ENCODE assay signal across 1 cellular context in the genomic region with DNA sequence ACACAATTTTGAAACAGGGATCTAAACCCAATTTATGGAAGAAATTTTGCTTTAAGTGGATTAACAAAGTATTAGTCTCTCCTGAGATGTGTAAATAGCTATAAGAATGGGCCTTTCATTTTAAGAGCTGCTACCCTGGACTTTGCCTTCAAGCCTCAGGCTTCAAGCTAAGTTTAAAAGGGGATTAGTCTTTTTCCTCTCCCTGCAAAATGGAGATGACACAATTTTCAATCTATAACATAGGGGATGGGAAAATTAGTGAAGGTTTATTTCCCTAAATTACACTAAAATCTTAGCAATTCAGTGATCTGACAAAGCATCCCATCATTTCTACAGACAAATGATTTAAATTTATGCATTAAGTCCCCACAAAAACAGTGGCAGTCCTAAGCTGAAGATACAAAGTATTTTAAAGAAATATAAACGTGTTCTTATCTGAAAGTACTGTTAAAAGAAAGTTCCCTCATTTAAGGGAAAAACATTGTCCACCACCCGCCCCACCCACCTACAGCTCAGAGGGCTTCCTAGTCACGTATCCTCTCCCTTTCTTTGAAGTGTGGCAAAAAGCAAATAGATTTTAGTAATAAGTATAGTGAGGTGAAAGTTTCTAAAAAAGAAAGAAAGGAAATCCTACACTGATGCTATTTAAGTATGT.
TF ChIP-seq lines count a peak whose summit lies in the region.

No MANE protein-coding gene starts in this region.

TF ChIP-seq in GM23338, 12 proteins besides CTCF, POLR2A, EP300 and RAD21 (continued from another document):
- TF ChIP-seq REST (IDR thresholded peaks at IDR 0.05; ENCODE audit: unreplicated experiment): no peak
- no peak for TF ChIP-seq JUNB (IDR thresholded peaks at IDR 0.05; ENCODE audit: unreplicated experiment)
- no peak for TF ChIP-seq ZNF331 (CRISPR knock-in tag; IDR thresholded peaks at IDR 0.05; ENCODE audit: low read depth)
- TF ChIP-seq POLR2AphosphoS5 (IDR thresholded peaks at IDR 0.05; ENCODE audit: low read depth): no peak
- TF ChIP-seq ETS1 (IDR thresholded peaks at IDR 0.05): no peak
- no peak for TF ChIP-seq STAT1 (IDR thresholded peaks at IDR 0.05; ENCODE audit: unreplicated experiment)
